In the genomic region with DNA sequence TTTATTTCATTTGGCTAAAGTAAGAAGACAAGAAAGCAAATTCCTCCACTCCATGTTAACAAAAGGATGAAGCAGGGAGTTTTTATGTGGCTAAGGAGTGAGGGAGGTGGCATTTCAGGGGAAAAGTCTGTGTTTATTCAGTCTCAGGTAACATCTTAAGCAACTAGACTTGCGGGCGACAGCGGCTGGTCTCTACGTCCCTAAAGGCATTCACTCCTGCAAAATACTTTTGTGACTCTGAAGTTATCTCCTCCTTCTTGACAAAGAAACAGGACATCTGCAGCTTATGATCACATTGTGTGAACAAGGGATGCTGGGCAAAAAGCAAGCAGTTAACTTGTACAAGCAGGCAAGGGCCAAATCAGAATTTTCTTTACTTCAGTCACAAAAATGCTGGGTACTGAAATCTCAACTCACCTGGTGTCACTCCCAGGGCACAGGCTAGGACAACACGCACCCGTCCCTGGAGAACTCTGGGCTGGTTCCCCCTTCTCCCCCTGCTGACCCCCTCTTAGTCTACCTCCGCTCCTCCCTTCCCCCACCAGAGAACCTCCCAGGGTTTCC, we compare ENCODE assay signal across 32 cellular contexts. TPM values are rescaled to one million over a fixed set of nuclear protein-coding genes. Genes with fewer than 3 reads are reported as not detected.
DNase-seq lines count a peak whose midpoint lies in the region; ATAC-seq, FAIRE-seq and TF ChIP-seq lines count a peak whose summit lies in the region.
"Had no signal": no experiment of that assay in that cellular context is flagged by ENCODE, and none has a peak within 500 bp of the region (broad histone marks: within the 10 kb centered on the region; RNA-seq: fewer than 3 reads in every experiment).

No MANE protein-coding gene starts in this region.

- peak overlapping the region; percentile 81 for H3K27ac ChIP-seq in C4-2B
- no peak overlapping the region for H3K27ac ChIP-seq in K562 (ENCODE audit: extremely low read depth, low read depth, low read length)
- H3K27ac ChIP-seq: adrenal gland, heart left ventricle, left lung, pancreas, SJSA1 had no signal

- no peak overlapping the region for H2AFZ ChIP-seq in K562 (ENCODE audit: low read depth, low read length)

- no peak for TF ChIP-seq CTCF in C4-2B (conservative IDR thresholded peaks at IDR 0.05)
- TF ChIP-seq CTCF in K562 (IDR thresholded peaks at IDR 0.05 in 2 of 3, conservative IDR thresholded peaks at IDR 0.05 in 1 of 3; ENCODE audit: insufficient read depth in 2 of 3, low read depth in 1 of 3, low read length in 3 of 3): no peak

- no peaks in the 10 kb centered on the region for H3K9me3 ChIP-seq in K562 (replicated peaks; ENCODE audit: control insufficient read depth, insufficient read depth, low read depth, low read length)
- H3K9me3 ChIP-seq: adrenal gland, heart left ventricle, left lung, pancreas, SJSA1 had no signal

- H3K4me3 Mint-ChIP-seq in IgD-negative memory B cell: peak overlapping the region in 2 of 4 donors; percentile 43 to 58
- peak overlapping the region in 5 of 8 donors; percentile 19 to 82 (median 56) for H3K4me3 Mint-ChIP-seq in naive B cell
- H3K4me3 Mint-ChIP-seq: brain had no signal

- in situ Hi-C loops in K562 (cut with MboI): loop anchor here (25.0 kb wide), 1 partner anchor 1336 kb away; the partner anchor contains the start of gene SPECC1L

- ATAC-seq in K562 (no peak), naive B cell (ENCODE audit: low read depth in 2 of 2) (no peak)
- ATAC-seq: heart left ventricle; left lung; naive thymus-derived CD4-positive, alpha-beta T cell; pancreas; right cardiac atrium; stimulated activated naive CD8-positive, alpha-beta T cell treated with anti-CD3 and anti-CD28 coated beads, Interleukin-15, Interleukin-2, amounts not matched to agents 100 U/mL and 50 U/mL, for 24 hours had no signal

- no peaks in the 10 kb centered on the region for H3K36me3 ChIP-seq in K562 (ENCODE audit: control insufficient read depth, insufficient read depth, low read length)
- H3K36me3 ChIP-seq: adrenal gland, heart left ventricle, left lung, pancreas, SJSA1 had no signal

- H3K4me3 ChIP-seq in K562: no peak overlapping the region
- H3K4me3 ChIP-seq: adrenal gland, heart left ventricle, left lung, pancreas, SJSA1 had no signal

- TF ChIP-seq POLR2A in K562 (conservative IDR thresholded peaks at IDR 0.05): no peak

- no TSS peak for BruUV-seq in K562 (replicated peaks; lab: Mats Ljungman, UMichigan)

- TF ChIP-seq EP300 in K562 (IDR thresholded peaks at IDR 0.05; ENCODE audit: low read length): no peak

- CTCF ChIA-PET in K562 (lab: Yijun Ruan, JAX; ENCODE audit: low intra/inter-chr PET ratio): interaction anchor here (0.9 to 1.4 kb wide), 2 partner anchors 30 to 205 kb away, joined by 3 read pairs; no protein-coding TSS in a partner anchor

- H3K4me1 Mint-ChIP-seq in IgD-negative memory B cell: peaks cover 45 to 64% (median 61%) of the 10 kb centered on the region in 3 donors
- H3K4me1 Mint-ChIP-seq in naive B cell: peaks cover 78 to 100% (median 94%) of the 10 kb centered on the region in 3 donors
- H3K4me1 Mint-ChIP-seq: brain had no signal

- no peaks in the 10 kb centered on the region for H3K9me3 Mint-ChIP-seq in IgD-negative memory B cell
- no peaks in the 10 kb centered on the region for H3K9me3 Mint-ChIP-seq in naive B cell
- H3K9me3 Mint-ChIP-seq: CD8-positive, alpha-beta memory T cell; H9; immature natural killer cell; naive thymus-derived CD4-positive, alpha-beta T cell had no signal

- H3K36me3 Mint-ChIP-seq in IgD-negative memory B cell (peaks cover 3% of the 10 kb centered on the region), naive B cell (no peaks in the 10 kb centered on the region)
- H3K36me3 Mint-ChIP-seq: brain; CD8-positive, alpha-beta memory T cell; immature natural killer cell; naive thymus-derived CD4-positive, alpha-beta T cell had no signal

- no peak for FAIRE-seq in K562 (lab: Jason Lieb, UNC)
- FAIRE-seq: pancreas, TTC549 had no signal

- no peak overlapping the region for H3K9ac ChIP-seq in K562 (ENCODE audit: insufficient read depth in 1 of 2, low read depth in 2 of 2, low read length in 2 of 2)

- H3K79me2 ChIP-seq in K562 (ENCODE audit: control insufficient read depth, insufficient read depth, low read length): no peaks in the 10 kb centered on the region

- H3K27ac Mint-ChIP-seq in IgD-negative memory B cell: peak overlapping the region; percentile 64 to 75 (median 66)
- H3K27ac Mint-ChIP-seq in naive B cell: peak overlapping the region; percentile 96 to 100 (median 100)
- H3K27ac Mint-ChIP-seq: brain had no signal

- 20% methylated on average over 7 of the region's 7 CpGs for WGBS in K562 (ENCODE audit: insufficient coverage, low coverage, missing lambda C conversion rate)

- DNase-seq in K562 (ENCODE audit: extremely low read depth in 1 of 4, low spot score in 3 of 4) (peak in 3 of 4 experiments; percentile 56 to 65 (median 65)), naive B cell (no peak), HuH-7 (ENCODE audit: low spot score) (no peak), NCI-H226 (no peak), H4 (ENCODE audit: low spot score) (no peak)
- DNase-seq in activated T-cell treated with anti-CD3 and anti-CD28 coated beads, Interleukin-2, amount 50 U/mL, for 48 hours: no peak
- DNase-seq: activated CD8-positive, alpha-beta memory T cell treated with anti-CD3 and anti-CD28 coated beads for 24 hours; activated T-cell treated with anti-CD3 and anti-CD28 coated beads, Interleukin-2, amount 50 U/mL, for 1 hour; adrenal gland; CD8-positive, alpha-beta memory T cell; erythroblast; H9; immature natural killer cell; naive thymus-derived CD4-positive, alpha-beta T cell; NCI-H1105; NCI-H2029 treated with DMSO at 0.1 percent for 48 hours; pancreas; stimulated activated CD4-positive, alpha-beta T cell treated with anti-CD3 and anti-CD28 coated beads, Interleukin-4, amount 100 ng/mL, for 24 hours; stimulated activated naive CD8-positive, alpha-beta T cell treated with anti-CD3 and anti-CD28 coated beads, Interleukin-15, Interleukin-2, amounts not matched to agents 100 U/mL and 50 U/mL, for 24 hours; T-helper 1 cell had no signal

- H3K4me1 ChIP-seq in K562 (replicated peaks in 1 of 2; ENCODE audit: control insufficient read depth in 2 of 2, insufficient read depth in 2 of 2, low read length in 2 of 2): peaks cover 16 to 18% of the 10 kb centered on the region in 2 experiments
- H3K4me1 ChIP-seq: adrenal gland, pancreas had no signal

- H3K9me1 ChIP-seq in K562 (ENCODE audit: control insufficient read depth, insufficient read depth, low read length): peaks cover 18% of the 10 kb centered on the region

- TF ChIP-seq RAD21 in K562 (CRISPR knock-in tag; conservative IDR thresholded peaks at IDR 0.05 in 1 of 2, IDR thresholded peaks at IDR 0.05 in 1 of 2): no peak

- intact Hi-C loops in K562 (cut with micrococcal nuclease): no loop called here

- H4K20me1 ChIP-seq in K562 (replicated peaks; ENCODE audit: control insufficient read depth, insufficient read depth, low read length): peaks cover 82% of the 10 kb centered on the region

- H3K27me3 ChIP-seq in K562 (ENCODE audit: control insufficient read depth in 2 of 2, insufficient read depth in 2 of 2, low read length in 2 of 2): peaks cover 17 to 71% of the 10 kb centered on the region in 2 experiments
- H3K27me3 ChIP-seq: pancreas, SJSA1 had no signal

- H3K4me2 ChIP-seq in K562 (ENCODE audit: insufficient read depth, low read length): no peak overlapping the region

- POLR2A ChIA-PET in K562 (lab: Yijun Ruan, JAX): interaction anchor here (1.0 to 1.9 kb wide), 4 partner anchors 9 to 37 kb away, joined by 3 to 5 read pairs (median 4); no protein-coding TSS in a partner anchor

- H3K27me3 Mint-ChIP-seq in IgD-negative memory B cell (peaks cover 8% of the 10 kb centered on the region), naive B cell (no peaks in the 10 kb centered on the region)

TF ChIP-seq in K562, 482 proteins besides CTCF, POLR2A, EP300 and RAD21 (continues in another document):
- TF ChIP-seq PPARD (CRISPR knock-in tag; IDR thresholded peaks at IDR 0.05): no peak

RNA-seq across cellular contexts. Expression of gene IGLL5, which starts 38.3 kb away (rescaled TPM):
- polyA plus RNA-seq in IgD-negative memory B cell (195 TPM), K562 (2011; rRNA removed) (not detected in 2 replicates), K562 (2014; fragmentation: Illumina TruSeq; extraction: Trizol) (not detected in 2 replicates), K562 (2014; fragmentation: Nextera tagmentation; extraction: Ambion mirVana) (not detected), K562 (2014; rRNA removed) (not detected in 2 replicates), naive B cell (ENCODE audit: low read depth in 6 of 6) (100 to 1,000 TPM; 233 to 640 (median 475) TPM)
- total RNA-seq in K562 (2011; cell fraction: chromatin; rRNA removed; ENCODE audit: low replicate concordance): not detected in 2 replicates
- total RNA-seq in K562 (2011; cell fraction: nucleolus; rRNA removed): not detected in 2 replicates
- total RNA-seq in K562 (2011; cell fraction: nucleoplasm; rRNA removed): not detected in 2 replicates
- total RNA-seq in K562 (2014; rRNA removed) (not detected in 2 replicates), K562 (2014; rRNA removed; fragmentation: Illumina TruSeq; extraction: Trizol) (not detected in 2 replicates), K562 (2015; rRNA removed; fragmentation: Illumina TruSeq; extraction: Trizol) (not detected in 2 replicates), K562 (2021) (not detected in 2 replicates)
- polyA plus RNA-seq in K562 (2011; cell fraction: cytosol; rRNA removed): not detected in 2 replicates
- polyA plus RNA-seq in K562 (2011; cell fraction: nucleus; rRNA removed): not detected in 2 replicates
- polyA plus RNA-seq in K562 (2012): not detected in 2 replicates
- not detected in 2 replicates for polyA minus RNA-seq in K562 (2011; rRNA and poly(A)+ RNA removed)
- polyA minus RNA-seq in K562 (2011; cell fraction: cytosol; rRNA and poly(A)+ RNA removed): not detected in 2 replicates
- not detected in 2 replicates for polyA minus RNA-seq in K562 (2011; cell fraction: nucleus; rRNA and poly(A)+ RNA removed)
- total RNA-seq in H4 (2014; rRNA removed; shearing (Covaris generic)): not detected in 2 replicates
- total RNA-seq: CD8-positive, alpha-beta memory T cell; chondrocyte; Daoy; fibroblast of villous mesenchyme; H9; mesenteric fat pad; SJSA1 had no signal
- polyA plus RNA-seq: CD8-positive, alpha-beta memory T cell; right cardiac atrium had no signal

Comparison
In these comparisons a context has a peak if more than half of its experiments do, and no peak if none do; other contexts are left out.
1. DNase-seq: peak in K562 (3 of 4); none in naive B cell (single experiment), HuH-7 (single experiment), NCI-H226 (single experiment), activated T-cell treated with anti-CD3 and anti-CD28 coated beads, Interleukin-2, amount 50 U/mL, for 48 hours (0 of 2) and H4 (single experiment).
2. RNA of gene IGLL5, which starts 38.3 kb away (polyA plus RNA-seq): 233 to 640 TPM in naive B cell and 195 TPM in IgD-negative memory B cell (single experiment); not detected in K562; every median in the first group is over 100 times any median in the second.